Comparison of ENCODE assay signal across 1 cellular context in the genomic region with DNA sequence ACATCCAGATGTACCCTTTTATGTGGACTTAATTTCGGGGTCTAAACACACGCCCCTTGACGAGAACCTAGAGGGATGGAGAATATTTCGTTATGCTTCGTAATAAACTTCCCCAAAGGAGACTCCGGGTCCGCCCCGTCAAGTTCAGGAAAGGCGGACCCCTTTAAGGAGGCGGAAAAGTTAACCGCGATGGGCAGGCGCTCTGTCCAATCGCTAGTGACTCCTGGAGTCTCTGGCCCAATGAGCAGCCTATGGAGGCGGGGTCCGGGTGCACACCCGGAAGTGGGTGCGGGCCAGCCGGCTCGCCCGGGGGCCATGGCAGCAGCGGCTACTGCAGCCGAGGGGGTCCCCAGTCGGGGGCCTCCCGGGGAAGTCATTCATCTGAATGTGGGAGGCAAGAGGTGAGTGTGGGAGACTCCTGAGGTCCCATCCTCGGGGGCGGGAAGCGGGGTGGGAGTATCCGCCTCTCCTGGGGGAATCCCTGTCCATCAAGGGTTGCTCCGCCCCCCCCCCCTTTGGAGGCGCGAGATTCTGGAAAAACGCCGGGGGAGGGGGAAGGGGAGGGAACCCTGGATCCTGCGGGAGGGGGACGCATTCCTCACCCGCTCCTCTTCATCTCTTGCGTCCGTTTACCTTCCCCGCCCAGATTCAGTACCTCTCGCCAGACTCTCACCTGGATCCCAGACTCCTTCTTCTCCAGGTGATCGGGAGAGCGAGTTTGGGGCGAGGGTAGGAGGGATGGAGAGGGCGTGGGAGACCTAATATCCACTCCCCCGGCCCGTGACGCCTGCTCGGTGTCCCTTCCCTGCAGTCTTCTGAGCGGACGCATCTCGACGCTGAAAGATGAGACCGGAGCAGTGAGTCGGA.
TF ChIP-seq lines count a peak whose summit lies in the region.

Gene SHKBP1 (plus strand): TSS at position 289 of the 867 bp plus-strand sequence. CDS start 27 bp downstream, at position 316.

TF ChIP-seq in K562, 482 proteins besides CTCF, POLR2A, EP300 and RAD21 (continued from another document and continues in another):
- peak; percentile 96 for TF ChIP-seq VEZF1 (CRISPR knock-in tag; IDR thresholded peaks at IDR 0.05)
- TF ChIP-seq SP2 (IDR thresholded peaks at IDR 0.05; ENCODE audit: extremely low read depth, low read depth, low read length, poor library complexity, severe bottlenecking), result peak; percentile 91
- TF ChIP-seq, protein P1, sequence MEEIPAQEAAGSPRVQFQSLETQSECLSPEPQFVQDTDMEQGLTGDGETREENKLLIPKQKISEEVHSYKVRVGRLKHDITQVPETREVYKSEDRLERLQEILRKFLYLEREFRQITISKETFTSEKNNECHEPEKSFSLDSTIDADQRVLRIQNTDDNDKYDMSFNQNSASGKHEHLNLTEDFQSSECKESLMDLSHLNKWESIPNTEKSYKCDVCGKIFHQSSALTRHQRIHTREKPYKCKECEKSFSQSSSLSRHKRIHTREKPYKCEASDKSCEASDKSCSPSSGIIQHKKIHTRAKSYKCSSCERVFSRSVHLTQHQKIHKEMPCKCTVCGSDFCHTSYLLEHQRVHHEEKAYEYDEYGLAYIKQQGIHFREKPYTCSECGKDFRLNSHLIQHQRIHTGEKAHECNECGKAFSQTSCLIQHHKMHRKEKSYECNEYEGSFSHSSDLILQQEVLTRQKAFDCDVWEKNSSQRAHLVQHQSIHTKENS (CRISPR knock-in tag; IDR thresholded peaks at IDR 0.05), result no peak
- peak; percentile 57; the same call in 1 of the 2 replicates for TF ChIP-seq MTA3 (IDR thresholded peaks at IDR 0.05; ENCODE audit: borderline replicate concordance)
- TF ChIP-seq GABPB2 (CRISPR knock-in tag; conservative IDR thresholded peaks at IDR 0.05), result no peak
- TF ChIP-seq TBP (optimal IDR thresholded peaks at IDR 0.05; ENCODE audit: low read depth, low read length), result peak; percentile 63
- TF ChIP-seq, protein P2, sequence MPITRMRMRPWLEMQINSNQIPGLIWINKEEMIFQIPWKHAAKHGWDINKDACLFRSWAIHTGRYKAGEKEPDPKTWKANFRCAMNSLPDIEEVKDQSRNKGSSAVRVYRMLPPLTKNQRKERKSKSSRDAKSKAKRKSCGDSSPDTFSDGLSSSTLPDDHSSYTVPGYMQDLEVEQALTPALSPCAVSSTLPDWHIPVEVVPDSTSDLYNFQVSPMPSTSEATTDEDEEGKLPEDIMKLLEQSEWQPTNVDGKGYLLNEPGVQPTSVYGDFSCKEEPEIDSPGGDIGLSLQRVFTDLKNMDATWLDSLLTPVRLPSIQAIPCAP (CRISPR knock-in tag; IDR thresholded peaks at IDR 0.05; ENCODE audit: borderline replicate concordance), result no peak
- peak; percentile 96 for TF ChIP-seq PBX2 (CRISPR knock-in tag; IDR thresholded peaks at IDR 0.05; ENCODE audit: low read depth)
- peak; percentile 99 for TF ChIP-seq PBX2 (tag; conservative IDR thresholded peaks at IDR 0.05; ENCODE audit: low read depth)
- TF ChIP-seq CEBPZ (IDR thresholded peaks at IDR 0.05; ENCODE audit: borderline replicate concordance, low read depth, low read length), result peak; percentile 69; the same call in 1 of the 2 replicates
- no peak for TF ChIP-seq RUNX1 (IDR thresholded peaks at IDR 0.05; ENCODE audit: low read depth)
- TF ChIP-seq HIVEP1 (CRISPR knock-in tag; IDR thresholded peaks at IDR 0.05), result peak; percentile 2; the same call in 1 of the 2 replicates
- TF ChIP-seq NELFE (IDR thresholded peaks at IDR 0.05; ENCODE audit: insufficient read depth, insufficient read length), result no peak
- no peak for TF ChIP-seq TCF7L2 (IDR thresholded peaks at IDR 0.05; ENCODE audit: low read depth, low read length)
- TF ChIP-seq ZEB2 (IDR thresholded peaks at IDR 0.05), result 0 out of 2 replicates have a peak, but pooled peaks have one; percentile 35
- TF ChIP-seq ZNF511 (CRISPR knock-in tag; IDR thresholded peaks at IDR 0.05), result peak; percentile 38; the same call in 1 of the 2 replicates
- 0 out of 2 replicates have a peak, but pooled peaks have one; percentile 29 for TF ChIP-seq REST (CRISPR knock-in tag; IDR thresholded peaks at IDR 0.05; ENCODE audit: low read depth)
- 0 out of 2 replicates have a peak, but pooled peaks have one; percentile 46 for TF ChIP-seq ZNF175 (CRISPR knock-in tag; IDR thresholded peaks at IDR 0.05; ENCODE audit: low read depth)
- 0 out of 2 replicates have a peak, but pooled peaks have one; percentile 21 for TF ChIP-seq CREB3L1 (IDR thresholded peaks at IDR 0.05; ENCODE audit: borderline replicate concordance, low read depth)
- TF ChIP-seq E2F3 (CRISPR knock-in tag; IDR thresholded peaks at IDR 0.05), result no peak
- 0 out of 2 replicates have a peak, but pooled peaks have one; percentile 39 for TF ChIP-seq LEF1 (IDR thresholded peaks at IDR 0.05)
- TF ChIP-seq FOS (IDR thresholded peaks at IDR 0.05; ENCODE audit: extremely low read depth, insufficient read length), result peak; percentile 99
- no peak for TF ChIP-seq CCAR2 (IDR thresholded peaks at IDR 0.05; ENCODE audit: low read depth, low read length)
- TF ChIP-seq PKNOX1 (IDR thresholded peaks at IDR 0.05), result peak; percentile 100
- TF ChIP-seq CHD2 (IDR thresholded peaks at IDR 0.05; ENCODE audit: low read depth, low read length), result peak; percentile 91
- TF ChIP-seq, protein P3, sequence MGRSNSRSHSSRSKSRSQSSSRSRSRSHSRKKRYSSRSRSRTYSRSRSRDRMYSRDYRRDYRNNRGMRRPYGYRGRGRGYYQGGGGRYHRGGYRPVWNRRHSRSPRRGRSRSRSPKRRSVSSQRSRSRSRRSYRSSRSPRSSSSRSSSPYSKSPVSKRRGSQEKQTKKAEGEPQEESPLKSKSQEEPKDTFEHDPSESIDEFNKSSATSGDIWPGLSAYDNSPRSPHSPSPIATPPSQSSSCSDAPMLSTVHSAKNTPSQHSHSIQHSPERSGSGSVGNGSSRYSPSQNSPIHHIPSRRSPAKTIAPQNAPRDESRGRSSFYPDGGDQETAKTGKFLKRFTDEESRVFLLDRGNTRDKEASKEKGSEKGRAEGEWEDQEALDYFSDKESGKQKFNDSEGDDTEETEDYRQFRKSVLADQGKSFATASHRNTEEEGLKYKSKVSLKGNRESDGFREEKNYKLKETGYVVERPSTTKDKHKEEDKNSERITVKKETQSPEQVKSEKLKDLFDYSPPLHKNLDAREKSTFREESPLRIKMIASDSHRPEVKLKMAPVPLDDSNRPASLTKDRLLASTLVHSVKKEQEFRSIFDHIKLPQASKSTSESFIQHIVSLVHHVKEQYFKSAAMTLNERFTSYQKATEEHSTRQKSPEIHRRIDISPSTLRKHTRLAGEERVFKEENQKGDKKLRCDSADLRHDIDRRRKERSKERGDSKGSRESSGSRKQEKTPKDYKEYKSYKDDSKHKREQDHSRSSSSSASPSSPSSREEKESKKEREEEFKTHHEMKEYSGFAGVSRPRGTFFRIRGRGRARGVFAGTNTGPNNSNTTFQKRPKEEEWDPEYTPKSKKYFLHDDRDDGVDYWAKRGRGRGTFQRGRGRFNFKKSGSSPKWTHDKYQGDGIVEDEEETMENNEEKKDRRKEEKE (IDR thresholded peaks at IDR 0.05; ENCODE audit: borderline replicate concordance in 1 of 2, control insufficient read depth in 1 of 2, low read depth in 2 of 2, low read length in 1 of 2), result no peak
- TF ChIP-seq SNIP1 (IDR thresholded peaks at IDR 0.05; ENCODE audit: low read depth), result peak; percentile 66
